14 cellular contexts compared by ENCODE assay signal in the genomic region with DNA sequence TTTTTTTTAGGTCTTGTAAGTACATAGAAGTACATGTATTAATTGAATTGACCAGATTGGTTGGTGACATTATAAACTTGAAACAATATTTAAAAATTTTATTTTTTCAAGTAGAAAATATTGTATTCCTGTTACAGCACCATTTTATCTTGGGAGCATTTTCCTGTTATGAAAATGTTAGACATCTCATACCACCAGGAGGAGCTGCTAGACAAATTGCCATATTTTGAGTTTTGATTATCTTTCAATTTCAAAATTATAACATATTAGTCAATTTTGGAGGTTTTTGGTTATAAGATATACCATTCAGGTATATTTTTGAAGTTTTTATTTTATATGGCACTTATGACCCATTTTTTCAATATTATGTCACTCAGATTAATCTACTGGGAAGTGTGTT.
A peak's percentile ranks its signal among the peaks of the same experiment; 100 is the strongest.
DNase-seq lines count a peak whose midpoint lies in the region; ATAC-seq, FAIRE-seq and TF ChIP-seq lines count a peak whose summit lies in the region.
"Had no signal": no experiment of that assay in that cellular context is flagged by ENCODE, and none has a peak within 500 bp of the region (broad histone marks: within the 10 kb centered on the region; RNA-seq: fewer than 3 reads in every experiment).

No MANE protein-coding gene starts in this region.

- in situ Hi-C loops in IMR-90 (cut with MboI; ENCODE audit: low sequenced_read_pairs): no loop called here

- H3K4me2 ChIP-seq in IMR-90 (ENCODE audit: low read depth, low read length): no peak overlapping the region

- no peak overlapping the region for H2BK120ac ChIP-seq in IMR-90 (ENCODE audit: low read depth, low read length)

- no peak overlapping the region for H3K27ac Mint-ChIP-seq in CD8-positive, alpha-beta T cell
- no peak overlapping the region for H3K27ac Mint-ChIP-seq in activated T-helper 2 cell treated with anti-CD3 and anti-CD28 coated beads, Interferon-gamma antibody, Interleukin-2, Interleukin-4, amounts not matched to agents 10 μg/mL and 5 μg/mL and 100 μg/mL, durations not matched to agents 14 hours and 24 hours and 36 hours

- H4K20me1 ChIP-seq in IMR-90 (ENCODE audit: insufficient read depth, low read length): peaks cover 7% of the 10 kb centered on the region; the same call in 1 of the 2 replicates

- TF ChIP-seq RAD21 in IMR-90 (IDR thresholded peaks at IDR 0.05; ENCODE audit: low read length): peak; percentile 37; the same call in 1 of the 2 replicates

- peak; percentile 17; the same call in 1 of the 2 replicates for TF ChIP-seq CTCF in AG09319 (IDR thresholded peaks at IDR 0.05; ENCODE audit: low read depth, low read length)
- TF ChIP-seq CTCF in IMR-90 (conservative IDR thresholded peaks at IDR 0.05; ENCODE audit: low read depth, low read length): peak; percentile 51
- TF ChIP-seq CTCF in bronchial epithelial cell (IDR thresholded peaks at IDR 0.05; ENCODE audit: insufficient read depth, low read length, severe bottlenecking): peak; percentile 9
- peak; percentile 15 to 44 (median 38) for TF ChIP-seq CTCF in right lobe of liver (IDR thresholded peaks at IDR 0.05)
- TF ChIP-seq CTCF in CD8-positive, alpha-beta T cell (IDR thresholded peaks at IDR 0.05): no peak

- no peak overlapping the region for H2AK9ac ChIP-seq in IMR-90 (replicated peaks; ENCODE audit: low read depth, low read length, poor library complexity)

- peaks cover 4% of the 10 kb centered on the region for H3K9me3 Mint-ChIP-seq in CD8-positive, alpha-beta T cell
- H3K9me3 Mint-ChIP-seq in activated T-helper 2 cell treated with anti-CD3 and anti-CD28 coated beads, Interferon-gamma antibody, Interleukin-2, Interleukin-4, amounts not matched to agents 10 μg/mL and 5 μg/mL and 100 μg/mL, durations not matched to agents 14 hours and 24 hours and 36 hours: peaks cover 10% of the 10 kb centered on the region

- dilution Hi-C loops in IMR-90 (cut with HindIII; ENCODE audit: low sequenced_read_pairs, unreplicated experiment): no loop called here

- CTCF ChIA-PET in IMR-90 (lab: Yijun Ruan, JAX): interaction anchor here (0.6 to 0.8 kb wide), 5 partner anchors 55 to 258 kb away, joined by 3 to 6 read pairs (median 3); no protein-coding TSS in a partner anchor
- CTCF ChIA-PET in CD8-positive, alpha-beta T cell (lab: Charles Lee): no interaction called here

- no peak overlapping the region for H2BK15ac ChIP-seq in IMR-90 (ENCODE audit: low read depth, low read length)

- no peak for FAIRE-seq in bronchial epithelial cell (lab: Jason Lieb, UNC)

- no peak overlapping the region for H3K18ac ChIP-seq in IMR-90 (ENCODE audit: low read depth, low read length)

- H3K27me3 Mint-ChIP-seq in CD8-positive, alpha-beta T cell (ENCODE audit: low read depth): no peaks in the 10 kb centered on the region
- H3K27me3 Mint-ChIP-seq in activated T-helper 2 cell treated with anti-CD3 and anti-CD28 coated beads, Interferon-gamma antibody, Interleukin-2, Interleukin-4, amounts not matched to agents 10 μg/mL and 5 μg/mL and 100 μg/mL, durations not matched to agents 14 hours and 24 hours and 36 hours (ENCODE audit: low read depth): no peaks in the 10 kb centered on the region

- H3K4ac ChIP-seq in IMR-90 (ENCODE audit: low read depth, low read length): no peak overlapping the region

- H3K36me3 ChIP-seq in IMR-90 (ENCODE audit: control insufficient read depth, insufficient read depth, low read length): no peaks in the 10 kb centered on the region
- no peaks in the 10 kb centered on the region for H3K36me3 ChIP-seq in bronchial epithelial cell (ENCODE audit: control insufficient read depth, insufficient read depth, low read length)
- no peaks in the 10 kb centered on the region for H3K36me3 ChIP-seq in right lobe of liver
- H3K36me3 ChIP-seq in CD8-positive, alpha-beta T cell (ENCODE audit: insufficient read depth, low read length): no peaks in the 10 kb centered on the region
- H3K36me3 ChIP-seq: WERI-Rb-1 had no signal

- no peak overlapping the region for H2AK5ac ChIP-seq in IMR-90 (ENCODE audit: low read depth, low read length)

- H3K27me3 ChIP-seq in IMR-90 (ENCODE audit: control insufficient read depth, insufficient read depth, low read length): no peaks in the 10 kb centered on the region
- H3K27me3 ChIP-seq in bronchial epithelial cell (ENCODE audit: control insufficient read depth, insufficient read depth, low read length): no peaks in the 10 kb centered on the region
- no peaks in the 10 kb centered on the region for H3K27me3 ChIP-seq in right lobe of liver
- H3K27me3 ChIP-seq in CD8-positive, alpha-beta T cell (ENCODE audit: insufficient read depth, low read length): no peaks in the 10 kb centered on the region

- DNase-seq in AG09319 (ENCODE audit: extremely low read depth, low read depth): no peak
- DNase-seq in IMR-90: peak; percentile 10
- peak; percentile 20 for DNase-seq in bronchial epithelial cell (ENCODE audit: low read depth)
- DNase-seq in right lobe of liver: no peak
- no peak for DNase-seq in CD8-positive, alpha-beta T cell
- no peak for DNase-seq in activated T-helper 2 cell treated with anti-CD3 and anti-CD28 coated beads, Interferon-gamma antibody, Interleukin-2, Interleukin-4, amounts not matched to agents 10 μg/mL and 5 μg/mL and 100 μg/mL, durations not matched to agents 14 hours and 24 hours and 36 hours (ENCODE audit: low spot score)
- no peak for DNase-seq in activated CD4-positive, CD25-positive, alpha-beta regulatory T cell (lab: John Stamatoyannopoulos, UW)
- DNase-seq: anterior cingulate cortex, Caco-2, foreskin melanocyte, left colon, WERI-Rb-1 had no signal

- H3K4me3 ChIP-seq in IMR-90 (ENCODE audit: insufficient read depth, low read depth, low read length) (no peak overlapping the region), bronchial epithelial cell (ENCODE audit: low read depth, low read length) (no peak overlapping the region), right lobe of liver (no peak overlapping the region)
- no peak overlapping the region for H3K4me3 ChIP-seq in CD8-positive, alpha-beta T cell (ENCODE audit: low read depth, low read length)

- H2AFZ ChIP-seq in IMR-90 (replicated peaks; ENCODE audit: low read length, poor library complexity): no peak overlapping the region

- intact Hi-C loops in IMR-90 (cut with micrococcal nuclease) (loop anchor here (2.0 kb wide), 1 partner anchor 244 kb away; no protein-coding TSS in a partner anchor), right lobe of liver (cut with DNase I) (no loop called here)
- intact Hi-C loops in CD8-positive, alpha-beta T cell (cut with DNase I, micrococcal nuclease): no loop called here
- intact Hi-C loops in activated T-helper 2 cell treated with anti-CD3 and anti-CD28 coated beads, Interferon-gamma antibody, Interleukin-2, Interleukin-4, amounts not matched to agents 10 μg/mL and 5 μg/mL and 100 μg/mL, durations not matched to agents 14 hours and 24 hours and 36 hours (cut with micrococcal nuclease): no loop called here

- ATAC-seq in IMR-90 (ENCODE audit: low read depth) (no peak), right lobe of liver (no peak), HG02870 (IDR thresholded peaks at IDR 0.05; ENCODE audit: unreplicated experiment) (no peak)
- ATAC-seq in CD8-positive, alpha-beta T cell: no peak
- ATAC-seq: left colon, Right ventricle myocardium inferior had no signal

- peaks cover 23 to 25% of the 10 kb centered on the region in 2 experiments for H3K79me1 ChIP-seq in IMR-90 (ENCODE audit: low read depth in 1 of 2, low read length in 2 of 2)

- H2BK5ac ChIP-seq in IMR-90 (ENCODE audit: low read depth, low read length, poor library complexity, severe bottlenecking): no peak overlapping the region

- no TSS peak for BruUV-seq in IMR-90 (replicated peaks; lab: Mats Ljungman, UMichigan)

- TF ChIP-seq POLR2A in IMR-90 (IDR thresholded peaks at IDR 0.05; ENCODE audit: low read depth, low read length) (no peak), right lobe of liver (IDR thresholded peaks at IDR 0.05) (no peak)

- H3K23ac ChIP-seq in IMR-90 (ENCODE audit: low read depth, low read length): no peak overlapping the region

- H3K56ac ChIP-seq in IMR-90 (ENCODE audit: extremely low read depth, insufficient read depth, low read length): no peak overlapping the region

- no peak overlapping the region for H4K8ac ChIP-seq in IMR-90 (ENCODE audit: low read depth in 2 of 2, low read length in 2 of 2)

- H3K14ac ChIP-seq in IMR-90 (replicated peaks; ENCODE audit: low read depth, low read length): no peak overlapping the region

- H2BK20ac ChIP-seq in IMR-90 (ENCODE audit: low read depth, low read length): no peak overlapping the region

- H4K91ac ChIP-seq in IMR-90 (ENCODE audit: insufficient read depth, low read depth, low read length): no peak overlapping the region

- H3K9me1 ChIP-seq in IMR-90 (ENCODE audit: insufficient read depth, low read length): peaks cover 4% of the 10 kb centered on the region

- no peaks in the 10 kb centered on the region for H3K36me3 Mint-ChIP-seq in CD8-positive, alpha-beta T cell
- no peaks in the 10 kb centered on the region for H3K36me3 Mint-ChIP-seq in activated T-helper 2 cell treated with anti-CD3 and anti-CD28 coated beads, Interferon-gamma antibody, Interleukin-2, Interleukin-4, amounts not matched to agents 10 μg/mL and 5 μg/mL and 100 μg/mL, durations not matched to agents 14 hours and 24 hours and 36 hours (ENCODE audit: low read depth)

- no peak overlapping the region for H4K5ac ChIP-seq in IMR-90 (ENCODE audit: low read depth, low read length)

- H3K9ac ChIP-seq in IMR-90 (ENCODE audit: low read depth, low read length): no peak overlapping the region

- POLR2A ChIA-PET in IMR-90 (lab: Charles Lee; ENCODE audit: unreplicated experiment): no interaction called here
- POLR2A ChIA-PET in CD8-positive, alpha-beta T cell (lab: Charles Lee): no interaction called here

- H3K27ac ChIP-seq in IMR-90 (ENCODE audit: insufficient read depth, low read length): no peak overlapping the region
- no peak overlapping the region for H3K27ac ChIP-seq in right lobe of liver
- H3K27ac ChIP-seq in CD8-positive, alpha-beta T cell (ENCODE audit: low read depth, low read length): no peak overlapping the region
- H3K27ac ChIP-seq: WERI-Rb-1 had no signal

- H3K4me3 Mint-ChIP-seq in CD8-positive, alpha-beta T cell: no peak overlapping the region
- no peak overlapping the region for H3K4me3 Mint-ChIP-seq in activated T-helper 2 cell treated with anti-CD3 and anti-CD28 coated beads, Interferon-gamma antibody, Interleukin-2, Interleukin-4, amounts not matched to agents 10 μg/mL and 5 μg/mL and 100 μg/mL, durations not matched to agents 14 hours and 24 hours and 36 hours (ENCODE audit: low read depth)

- no peaks in the 10 kb centered on the region for H3K9me3 ChIP-seq in IMR-90 (ENCODE audit: control insufficient read depth, insufficient read depth, low read length)
- no peaks in the 10 kb centered on the region for H3K9me3 ChIP-seq in right lobe of liver
- H3K9me3 ChIP-seq in CD8-positive, alpha-beta T cell (ENCODE audit: low read length): no peaks in the 10 kb centered on the region
- H3K9me3 ChIP-seq: Caco-2 had no signal

- H3K4me1 ChIP-seq in IMR-90 (ENCODE audit: control insufficient read depth, insufficient read depth, low read length): no peaks in the 10 kb centered on the region
- no peaks in the 10 kb centered on the region for H3K4me1 ChIP-seq in right lobe of liver
- no peaks in the 10 kb centered on the region for H3K4me1 ChIP-seq in CD8-positive, alpha-beta T cell (ENCODE audit: insufficient read depth, low read length)
- H3K4me1 ChIP-seq: Caco-2 had no signal

- no peaks in the 10 kb centered on the region for H3K4me1 Mint-ChIP-seq in CD8-positive, alpha-beta T cell (ENCODE audit: low read depth)
- H3K4me1 Mint-ChIP-seq in activated T-helper 2 cell treated with anti-CD3 and anti-CD28 coated beads, Interferon-gamma antibody, Interleukin-2, Interleukin-4, amounts not matched to agents 10 μg/mL and 5 μg/mL and 100 μg/mL, durations not matched to agents 14 hours and 24 hours and 36 hours (ENCODE audit: low read depth): no peaks in the 10 kb centered on the region

Comparison
In these comparisons a context has a peak if more than half of its experiments do, and no peak if none do; other contexts are left out.
1. DNase-seq: peak in IMR-90 (single experiment) and bronchial epithelial cell (single experiment); none in AG09319 (single experiment), right lobe of liver (0 of 3), CD8-positive, alpha-beta T cell (0 of 7), activated T-helper 2 cell treated with anti-CD3 and anti-CD28 coated beads, Interferon-gamma antibody, Interleukin-2, Interleukin-4, amounts not matched to agents 10 μg/mL and 5 μg/mL and 100 μg/mL, durations not matched to agents 14 hours and 24 hours and 36 hours (single experiment) and activated CD4-positive, CD25-positive, alpha-beta regulatory T cell (0 of 4).